10 cellular contexts compared by ENCODE assay signal in the genomic region with DNA sequence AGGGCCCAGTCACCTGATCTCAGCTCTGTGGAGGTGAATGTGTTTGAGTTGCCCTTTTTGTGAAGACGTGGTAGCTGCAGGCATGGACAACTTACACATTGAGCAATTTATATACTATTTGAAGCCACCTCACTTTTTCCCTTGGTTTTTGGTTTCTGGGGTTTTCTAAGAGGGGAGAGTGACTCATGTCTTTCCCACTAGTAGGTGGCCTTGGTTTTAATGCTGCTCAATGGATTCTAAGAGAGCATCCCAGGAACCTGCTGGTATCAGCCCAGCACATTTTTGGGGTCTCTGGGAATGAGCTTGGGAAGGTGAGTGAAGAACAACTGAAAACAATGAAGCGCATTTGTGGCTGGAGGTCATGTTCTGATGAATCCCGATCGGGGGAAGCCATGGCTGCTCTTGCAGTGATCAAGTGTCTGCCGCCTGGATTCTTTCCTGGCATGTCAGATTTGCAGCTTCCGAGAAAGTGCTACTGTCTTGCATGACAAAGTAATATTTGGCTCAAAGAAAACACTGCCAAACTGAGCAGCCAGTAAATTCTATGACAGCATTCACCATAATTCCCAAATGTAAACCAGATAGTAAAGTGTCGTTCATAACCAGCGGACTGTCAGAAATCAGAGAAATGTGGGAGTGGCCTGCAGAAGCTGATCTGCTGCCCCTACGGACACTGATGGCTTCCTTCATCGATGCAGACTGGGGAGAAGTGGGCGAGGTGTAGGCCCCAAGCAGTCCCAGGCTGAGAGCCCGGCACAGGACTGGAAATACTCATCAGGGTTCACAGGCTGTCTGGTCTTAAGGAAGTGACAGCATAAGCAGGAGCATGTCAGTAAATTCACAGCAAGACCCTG.
DNase-seq lines count a peak whose midpoint lies in the region; ATAC-seq and TF ChIP-seq lines count a peak whose summit lies in the region.
"Had no signal": no experiment of that assay in that cellular context is flagged by ENCODE, and none has a peak within 500 bp of the region (broad histone marks: within the 10 kb centered on the region; RNA-seq: fewer than 3 reads in every experiment).

No MANE protein-coding gene starts in this region.

- ATAC-seq in HG02852 (IDR thresholded peaks at IDR 0.05; ENCODE audit: unreplicated experiment) (no peak), GM18511 (IDR thresholded peaks at IDR 0.05; ENCODE audit: unreplicated experiment) (no peak)
- no peak for ATAC-seq in stimulated activated memory B cell treated with anti-CD40 and anti-IgM and Interleukin-4, amounts not matched to agents 10 μg/mL and 1 μg/mL and 100 μg/mL, for 72 hours

- H3K23ac ChIP-seq in neuronal stem cell (ENCODE audit: low read depth, low read length, poor library complexity): no peak overlapping the region

- intact Hi-C loops in esophagus squamous epithelium (cut with DNase I): no loop called here

- no peaks in the 10 kb centered on the region; the same call in 1 of the 2 replicates for H3K9me3 ChIP-seq in AG04450 (ENCODE audit: control insufficient read depth, insufficient read depth, low read length)
- H3K9me3 ChIP-seq in MG63: no peaks in the 10 kb centered on the region
- H3K9me3 ChIP-seq in esophagus squamous epithelium: no peaks in the 10 kb centered on the region
- no peaks in the 10 kb centered on the region for H3K9me3 ChIP-seq in neuronal stem cell (replicated peaks in 1 of 2; ENCODE audit: control insufficient read depth in 2 of 2, insufficient read depth in 1 of 2, low read depth in 1 of 2, low read length in 2 of 2)

- H2AK5ac ChIP-seq in neuronal stem cell (ENCODE audit: low read depth, low read length): no peak overlapping the region

- H3K18ac ChIP-seq in neuronal stem cell (ENCODE audit: low read length): peak overlapping the region; percentile 2

- no peak overlapping the region for H2BK5ac ChIP-seq in neuronal stem cell (ENCODE audit: low read length)

- DNase-seq in AG04450 (ENCODE audit: low read depth, low spot score) (no peak), MG63 (peak; percentile 48), esophagus squamous epithelium (lab: John Stamatoyannopoulos, UW) (no peak), neuronal stem cell (ENCODE audit: low spot score) (no peak)
- no peak for DNase-seq in activated CD4-positive, alpha-beta memory T cell treated with anti-CD3 and anti-CD28 coated beads, Interleukin-2, amount 10 ng/mL, durations not matched to agents 7 days and 5 days
- DNase-seq: CD4-positive, CD25-positive, alpha-beta regulatory T cell had no signal

- H2AFZ ChIP-seq in neuronal stem cell (ENCODE audit: low read length): no peak overlapping the region

- H2BK15ac ChIP-seq in neuronal stem cell (ENCODE audit: low read length): no peak overlapping the region

- H3K27ac ChIP-seq in AG04450 (ENCODE audit: low read depth, low read length) (peak overlapping the region; percentile 68), esophagus squamous epithelium (peak overlapping the region in 3 of 4 donors; percentile 65 to 70 (median 70)), neuronal stem cell (replicated peaks; ENCODE audit: low read length) (no peak overlapping the region)

- no peak overlapping the region for H3K14ac ChIP-seq in neuronal stem cell (ENCODE audit: low read length)

- TF ChIP-seq CTCF in AG04450 (IDR thresholded peaks at IDR 0.05; ENCODE audit: low read depth, low read length) (no peak), esophagus squamous epithelium (IDR thresholded peaks at IDR 0.05) (no peak)

- H3K4me2 ChIP-seq in neuronal stem cell (ENCODE audit: insufficient read depth, low read length, poor library complexity, severe bottlenecking): no peak overlapping the region

- H3K36me3 Mint-ChIP-seq in activated CD4-positive, alpha-beta memory T cell treated with anti-CD3 and anti-CD28 coated beads, Interleukin-2, amount 10 ng/mL, durations not matched to agents 7 days and 5 days (ENCODE audit: low read depth): no peaks in the 10 kb centered on the region
- H3K36me3 Mint-ChIP-seq in stimulated activated memory B cell treated with anti-CD40 and anti-IgM and Interleukin-4, amounts not matched to agents 10 μg/mL and 1 μg/mL and 100 μg/mL, for 72 hours: no peaks in the 10 kb centered on the region
- H3K36me3 Mint-ChIP-seq: CD4-positive, CD25-positive, alpha-beta regulatory T cell; WTC11 had no signal

- H2BK12ac ChIP-seq in neuronal stem cell (ENCODE audit: low read length): no peak overlapping the region

- no peak overlapping the region for H3K9ac ChIP-seq in neuronal stem cell (ENCODE audit: low read depth, low read length, poor library complexity)

- H3K36me3 ChIP-seq in MG63 (no peaks in the 10 kb centered on the region), esophagus squamous epithelium (no peaks in the 10 kb centered on the region), neuronal stem cell (replicated peaks in 1 of 2; ENCODE audit: control insufficient read depth in 2 of 2, insufficient read depth in 2 of 2, low read length in 2 of 2) (peaks cover 12 to 32% of the 10 kb centered on the region in 2 donors)

- H3K4me3 ChIP-seq in AG04450 (ENCODE audit: low read depth, low read length) (no peak overlapping the region), MG63 (no peak overlapping the region), esophagus squamous epithelium (no peak overlapping the region), neuronal stem cell (ENCODE audit: low read length in 2 of 2) (no peak overlapping the region)

- H3K4me1 ChIP-seq in esophagus squamous epithelium (peaks cover 0 to 62% (median 20%) of the 10 kb centered on the region in 3 donors), neuronal stem cell (ENCODE audit: control insufficient read depth in 2 of 2, insufficient read depth in 1 of 2, low read depth in 1 of 2, low read length in 2 of 2) (peaks cover 0 to 3% of the 10 kb centered on the region in 2 donors)

- peaks cover 42% of the 10 kb centered on the region for H3K27me3 Mint-ChIP-seq in activated CD4-positive, alpha-beta memory T cell treated with anti-CD3 and anti-CD28 coated beads, Interleukin-2, amount 10 ng/mL, durations not matched to agents 7 days and 5 days
- H3K27me3 Mint-ChIP-seq in stimulated activated memory B cell treated with anti-CD40 and anti-IgM and Interleukin-4, amounts not matched to agents 10 μg/mL and 1 μg/mL and 100 μg/mL, for 72 hours: peaks cover 58% of the 10 kb centered on the region

- no peak overlapping the region for H2BK120ac ChIP-seq in neuronal stem cell (ENCODE audit: low read depth, low read length)

- no peaks in the 10 kb centered on the region for H3K4me1 Mint-ChIP-seq in activated CD4-positive, alpha-beta memory T cell treated with anti-CD3 and anti-CD28 coated beads, Interleukin-2, amount 10 ng/mL, durations not matched to agents 7 days and 5 days
- H3K4me1 Mint-ChIP-seq in stimulated activated memory B cell treated with anti-CD40 and anti-IgM and Interleukin-4, amounts not matched to agents 10 μg/mL and 1 μg/mL and 100 μg/mL, for 72 hours: no peaks in the 10 kb centered on the region

- no peak overlapping the region for H3K4ac ChIP-seq in neuronal stem cell (ENCODE audit: low read length)

- H3K27me3 ChIP-seq in AG04450 (ENCODE audit: control insufficient read depth, insufficient read depth, low read length): no peaks in the 10 kb centered on the region
- H3K27me3 ChIP-seq in MG63: no peaks in the 10 kb centered on the region
- H3K27me3 ChIP-seq in esophagus squamous epithelium: no peaks in the 10 kb centered on the region
- H3K27me3 ChIP-seq in neuronal stem cell (ENCODE audit: control insufficient read depth in 3 of 3, insufficient read depth in 3 of 3, low read depth in 1 of 3, low read length in 3 of 3): no peaks in the 10 kb centered on the region

- CTCF ChIA-PET in AG04450 (lab: Charles Lee): interaction anchor here (0.6 kb wide), 1 partner anchor 104 kb away, joined by 4 read pairs; no protein-coding TSS in a partner anchor
- CTCF ChIA-PET in activated CD4-positive, alpha-beta memory T cell treated with anti-CD3 and anti-CD28 coated beads, Interleukin-2, amount 10 ng/mL, durations not matched to agents 7 days and 5 days (lab: Charles Lee): no interaction called here

- peaks cover 3% of the 10 kb centered on the region for H3K79me1 ChIP-seq in neuronal stem cell (ENCODE audit: low read depth, low read length)

- 62 to 87% methylated on average over 11 to 12 of the region's 12 CpGs for WGBS in esophagus squamous epithelium, 2 donors
- WGBS in neuronal stem cell (ENCODE audit: extremely low coverage in 2 of 2, insufficient read length in 2 of 2, insufficient replicate concordance in 1 of 2), 2 donors: no CpG with 5 or more reads among the region's 12 CpGs

- peaks cover 5% of the 10 kb centered on the region for H3K9me3 Mint-ChIP-seq in activated CD4-positive, alpha-beta memory T cell treated with anti-CD3 and anti-CD28 coated beads, Interleukin-2, amount 10 ng/mL, durations not matched to agents 7 days and 5 days
- H3K9me3 Mint-ChIP-seq in stimulated activated memory B cell treated with anti-CD40 and anti-IgM and Interleukin-4, amounts not matched to agents 10 μg/mL and 1 μg/mL and 100 μg/mL, for 72 hours: peaks cover 3% of the 10 kb centered on the region
- H3K9me3 Mint-ChIP-seq: WTC11 had no signal

- H3K27ac Mint-ChIP-seq in activated CD4-positive, alpha-beta memory T cell treated with anti-CD3 and anti-CD28 coated beads, Interleukin-2, amount 10 ng/mL, durations not matched to agents 7 days and 5 days: no peak overlapping the region
- no peak overlapping the region for H3K27ac Mint-ChIP-seq in stimulated activated memory B cell treated with anti-CD40 and anti-IgM and Interleukin-4, amounts not matched to agents 10 μg/mL and 1 μg/mL and 100 μg/mL, for 72 hours
- H3K27ac Mint-ChIP-seq: CD4-positive, CD25-positive, alpha-beta regulatory T cell; WTC11 had no signal

- no peak overlapping the region for H4K91ac ChIP-seq in neuronal stem cell (ENCODE audit: low read depth, low read length, poor library complexity)

- H4K8ac ChIP-seq in neuronal stem cell (ENCODE audit: low read depth, low read length): no peak overlapping the region

- POLR2A ChIA-PET in AG04450 (lab: Yijun Ruan, JAX): interaction anchor here (1.2 kb wide), 1 partner anchor 158 kb away, joined by 4 read pairs; no protein-coding TSS in a partner anchor
- POLR2A ChIA-PET in activated CD4-positive, alpha-beta memory T cell treated with anti-CD3 and anti-CD28 coated beads, Interleukin-2, amount 10 ng/mL, durations not matched to agents 7 days and 5 days (lab: Charles Lee): no interaction called here

- no peak for TF ChIP-seq POLR2A in esophagus squamous epithelium (IDR thresholded peaks at IDR 0.05)

- H3K4me3 Mint-ChIP-seq in activated CD4-positive, alpha-beta memory T cell treated with anti-CD3 and anti-CD28 coated beads, Interleukin-2, amount 10 ng/mL, durations not matched to agents 7 days and 5 days: no peak overlapping the region
- H3K4me3 Mint-ChIP-seq in stimulated activated memory B cell treated with anti-CD40 and anti-IgM and Interleukin-4, amounts not matched to agents 10 μg/mL and 1 μg/mL and 100 μg/mL, for 72 hours: no peak overlapping the region
- H3K4me3 Mint-ChIP-seq: CD4-positive, CD25-positive, alpha-beta regulatory T cell; WTC11 had no signal
